Comparison of ENCODE assay signal across 24 cellular contexts in the genomic region with DNA sequence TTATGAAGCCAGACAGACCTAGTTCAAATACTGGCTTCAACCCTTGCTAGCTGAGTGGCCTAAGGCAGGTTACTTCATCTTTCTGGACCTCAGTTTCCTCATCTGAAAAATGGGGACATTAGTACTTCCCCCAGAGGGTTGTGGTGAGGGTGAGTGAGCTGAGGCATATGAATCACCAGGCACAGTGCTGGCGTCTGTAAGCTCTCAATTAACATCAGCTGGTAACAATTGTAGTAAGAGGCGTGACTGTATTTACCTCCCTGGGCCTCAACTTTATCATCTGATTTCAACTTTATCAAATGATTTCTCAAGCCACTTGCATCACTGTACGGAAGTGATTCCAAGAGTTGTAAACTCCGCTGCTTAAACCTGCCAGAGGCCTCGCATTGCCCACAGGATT. TPM values are rescaled to one million over a fixed set of nuclear protein-coding genes. Genes with fewer than 3 reads are reported as not detected.
DNase-seq lines count a peak whose midpoint lies in the region; TF ChIP-seq lines count a peak whose summit lies in the region.
"Had no signal": no experiment of that assay in that cellular context is flagged by ENCODE, and none has a peak within 500 bp of the region (broad histone marks: within the 10 kb centered on the region; RNA-seq: fewer than 3 reads in every experiment).

No MANE protein-coding gene starts in this region.

- no peak for TF ChIP-seq CTCF in A673 (conservative IDR thresholded peaks at IDR 0.05; ENCODE audit: low read depth, low read length)
- TF ChIP-seq CTCF in brain microvascular endothelial cell (IDR thresholded peaks at IDR 0.05; ENCODE audit: low read depth, low read length, missing control alignments) = no peak

- no peaks in the 10 kb centered on the region for H3K27me3 ChIP-seq in A673 (replicated peaks; ENCODE audit: insufficient read depth, low read depth, low read length, poor library complexity)
- no peaks in the 10 kb centered on the region for H3K27me3 ChIP-seq in brain microvascular endothelial cell (replicated peaks)
- H3K27me3 ChIP-seq: heart right ventricle, vagina had no signal

- peaks cover 70% of the 10 kb centered on the region for H3K4me1 ChIP-seq in A673 (ENCODE audit: insufficient read depth, low read length, poor library complexity, severe bottlenecking)

- BruUV-seq in A673 (replicated peaks; lab: Mats Ljungman, UMichigan) = no TSS peak

- CTCF ChIA-PET in A673 (lab: Charles Lee) = no interaction called here

- in situ Hi-C loops in brain microvascular endothelial cell (cut with HindIII; ENCODE audit: low pct_ligation_motif_present, low sequenced_read_pairs) = no loop called here

- DNase-seq in A673 (ENCODE audit: low spot score) (peak; percentile 84), HCEC 1CT (peak; percentile 25), brain microvascular endothelial cell (peak; percentile 20), iris pigment epithelial cell (ENCODE audit: low read depth) (peak; percentile 69), 8988T (no peak), DMS 273 (lab: John Stamatoyannopoulos, UW; ENCODE audit: unreplicated experiment) (no peak), UCSD-AML1 (lab: John Stamatoyannopoulos, UW; ENCODE audit: unreplicated experiment) (no peak), hippocampal formation (lab: John Stamatoyannopoulos, UW) (no peak)
- DNase-seq: activated CD4-positive, alpha-beta T cell treated with anti-CD3 and anti-CD28 coated beads, Interleukin-2, amount 10 ng/mL, durations not matched to agents 24 days and 14 days; activated naive CD8-positive, alpha-beta T cell treated with anti-CD3 and anti-CD28 coated beads for 36 hours; AML-193; heart right ventricle; Karpas-422; kidney glomerular epithelial cell; midbrain; NCI-H524; OCI-M1; stimulated activated naive CD4-positive, alpha-beta T cell treated with Interleukin-2 at 50 U/mL for 16 hours; T1000 had no signal

- H3K4me3 ChIP-seq in A673 (ENCODE audit: low read depth, low read length, poor library complexity, severe bottlenecking) (no peak overlapping the region), brain microvascular endothelial cell (ENCODE audit: low read depth, low read length) (no peak overlapping the region)
- H3K4me3 ChIP-seq: heart right ventricle, SK-N-MC, skin epidermis, vagina had no signal

- H3K27ac ChIP-seq in A673 (ENCODE audit: low read depth, low read length, poor library complexity, severe bottlenecking) = peak overlapping the region; percentile 24
- no peak overlapping the region for H3K27ac ChIP-seq in brain microvascular endothelial cell
- H3K27ac ChIP-seq: heart right ventricle, HL-60, neutrophil, skin epidermis, vagina had no signal

- no peaks in the 10 kb centered on the region for H3K9me3 ChIP-seq in A673 (ENCODE audit: low read depth, low read length, poor library complexity, severe bottlenecking)
- H3K9me3 ChIP-seq: heart right ventricle, neutrophil, vagina had no signal

- POLR2A ChIA-PET in A673 (lab: Charles Lee; ENCODE audit: low non-redundant PET) = no interaction called here

- H3K36me3 ChIP-seq in A673 (ENCODE audit: insufficient read depth, low read length, poor library complexity, severe bottlenecking) (no peaks in the 10 kb centered on the region), brain microvascular endothelial cell (replicated peaks) (no peaks in the 10 kb centered on the region)
- H3K36me3 ChIP-seq: heart right ventricle, neutrophil, vagina had no signal

- intact Hi-C loops in A673 (cut with micrococcal nuclease; ENCODE audit: unreplicated experiment) = no loop called here

RNA-seq across cellular contexts. Expression of a gene that starts 53.6 kb away (rescaled TPM):
- 77.5 and 82.2 TPM in 2 replicates for total RNA-seq in A673 (2021)
- total RNA-seq: activated CD4-positive, alpha-beta T cell treated with anti-CD3 and anti-CD28 coated beads, Interleukin-2, amount 10 ng/mL, durations not matched to agents 24 days and 14 days; activated naive CD8-positive, alpha-beta T cell treated with anti-CD3 and anti-CD28 coated beads for 36 hours had no signal

Comparison
In these comparisons a context has a peak if more than half of its experiments do, and no peak if none do; other contexts are left out.
1. DNase-seq: peak in A673 (single experiment), HCEC 1CT (single experiment), brain microvascular endothelial cell (single experiment) and iris pigment epithelial cell (single experiment); none in 8988T (single experiment), DMS 273 (single experiment), UCSD-AML1 (single experiment) and hippocampal formation (0 of 2).